ENCODE assay signal across 8 cellular contexts in the genomic region with DNA sequence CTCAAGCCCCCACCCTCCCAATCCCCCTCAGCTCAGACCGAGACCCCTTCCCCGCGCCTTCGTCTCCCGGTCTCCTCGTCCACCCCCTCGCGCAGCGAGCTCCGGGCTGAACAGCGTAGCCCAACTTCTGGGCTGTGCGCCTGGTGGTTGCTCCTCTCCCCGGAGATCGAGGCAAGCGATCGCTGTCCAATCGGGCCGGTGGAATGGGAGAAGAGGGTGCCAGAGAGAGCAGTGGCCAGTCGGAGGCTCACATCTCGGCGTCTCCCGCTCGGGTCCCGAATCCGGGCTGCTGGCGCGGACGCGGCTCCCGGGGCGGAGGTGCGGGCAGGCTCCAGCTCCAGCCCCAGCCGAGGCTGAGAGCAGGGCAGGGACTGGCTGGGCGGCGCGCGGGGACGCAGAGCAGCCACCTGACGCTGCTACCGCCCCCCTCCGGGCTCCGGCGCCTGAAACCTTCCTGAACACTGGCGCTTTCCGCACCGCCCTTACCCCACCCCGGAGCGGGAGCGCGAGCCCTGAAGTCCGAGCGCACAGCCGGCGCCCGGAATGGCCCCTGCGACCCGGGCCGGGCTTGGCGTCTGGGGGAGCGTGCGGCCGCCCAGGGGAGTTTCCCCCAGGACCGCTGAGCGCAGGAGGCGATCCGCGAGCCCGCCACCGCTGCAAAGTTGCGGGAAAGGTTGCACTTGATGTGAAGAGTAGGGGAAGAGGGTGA. TPM values are rescaled to one million over a fixed set of nuclear protein-coding genes. Genes with fewer than 3 reads are reported as not detected.
A peak's percentile ranks its signal among the peaks of the same experiment; 100 is the strongest.
DNase-seq lines count a peak whose midpoint lies in the region; ATAC-seq and TF ChIP-seq lines count a peak whose summit lies in the region.

No MANE protein-coding gene starts in this region.

- H3K79me1 ChIP-seq in mesenchymal stem cell (replicated peaks; ENCODE audit: low read length, poor library complexity, severe bottlenecking) = no peaks in the 10 kb centered on the region

- H3K27me3 ChIP-seq in mesenchymal stem cell (ENCODE audit: control insufficient read depth in 1 of 2, insufficient read depth in 1 of 2, low read length in 2 of 2) = peaks cover 51 to 58% of the 10 kb centered on the region in 2 experiments

- peak overlapping the region in 1 of 2 experiments; percentile 83 for H3K23ac ChIP-seq in mesenchymal stem cell (ENCODE audit: low read length in 2 of 2)

- peaks cover 12% of the 10 kb centered on the region for H3K4me1 ChIP-seq in mesenchymal stem cell (ENCODE audit: control insufficient read depth, insufficient read depth, low read depth, low read length)

- peak overlapping the region; percentile 61 for H2AFZ ChIP-seq in mesenchymal stem cell (ENCODE audit: low read depth, low read length)

- H3K18ac ChIP-seq in mesenchymal stem cell (ENCODE audit: low read depth in 1 of 2, low read length in 2 of 2) = no peak overlapping the region

- no peak overlapping the region for H3K9ac ChIP-seq in mesenchymal stem cell (ENCODE audit: low read length)

- no peak overlapping the region for H2BK5ac ChIP-seq in mesenchymal stem cell (ENCODE audit: low read depth, low read length, poor library complexity, severe bottlenecking)

- H3K27ac ChIP-seq in mesenchymal stem cell (ENCODE audit: low read length, poor library complexity, severe bottlenecking) = no peak overlapping the region

- under 1% methylated on average over 46 of the region's 70 CpGs for WGBS in mesenchymal stem cell

- TF ChIP-seq POLR2A in GM18505 (IDR thresholded peaks at IDR 0.05; ENCODE audit: borderline replicate concordance, extremely low read depth, insufficient read depth, insufficient read length) = no peak

- no peak overlapping the region for H2BK12ac ChIP-seq in mesenchymal stem cell (ENCODE audit: low read length in 2 of 2)

- H3K14ac ChIP-seq in mesenchymal stem cell (ENCODE audit: low read length in 2 of 2) = no peak overlapping the region

- H3K4ac ChIP-seq in mesenchymal stem cell (ENCODE audit: low read depth in 1 of 2, low read length in 2 of 2) = no peak overlapping the region

- H3K4me2 ChIP-seq in mesenchymal stem cell (ENCODE audit: low read length, poor library complexity, severe bottlenecking) = peak overlapping the region; percentile 86

- peak; percentile 70 to 78 for DNase-seq in NCI-H1930 (lab: John Stamatoyannopoulos, UW)
- DNase-seq in cardiac fibroblast (ENCODE audit: low read depth in 2 of 2) = peak; percentile 14 to 35
- DNase-seq in mesenchymal stem cell = peak; percentile 33
- no peak for DNase-seq in effector CD4-positive, alpha-beta T cell

- H4K91ac ChIP-seq in mesenchymal stem cell (ENCODE audit: low read length) = no peak overlapping the region

- no peak overlapping the region for H4K8ac ChIP-seq in mesenchymal stem cell (ENCODE audit: low read length)

- no peaks in the 10 kb centered on the region for H3K9me3 ChIP-seq in mesenchymal stem cell (ENCODE audit: control insufficient read depth, low read length)

- no peak overlapping the region for H2BK120ac ChIP-seq in mesenchymal stem cell (ENCODE audit: low read depth, low read length)

- H3K4me3 ChIP-seq in cardiac fibroblast (replicated peaks in 1 of 2; ENCODE audit: low read depth in 2 of 2, low read length in 2 of 2) = peak overlapping the region; percentile 6 to 46
- H3K4me3 ChIP-seq in mesenchymal stem cell (ENCODE audit: insufficient read depth in 1 of 2, low read depth in 1 of 2, low read length in 2 of 2) = peak overlapping the region; percentile 44 to 70

- H2AK5ac ChIP-seq in mesenchymal stem cell (ENCODE audit: low read length, severe bottlenecking) = no peak overlapping the region

- ATAC-seq in GM18505 (IDR thresholded peaks at IDR 0.05; ENCODE audit: unreplicated experiment) (peak; percentile 28), GM19395 (IDR thresholded peaks at IDR 0.05; ENCODE audit: unreplicated experiment) (no peak), GM21423 (IDR thresholded peaks at IDR 0.05; ENCODE audit: unreplicated experiment) (no peak), HG03095 (IDR thresholded peaks at IDR 0.05; ENCODE audit: unreplicated experiment) (no peak)

- H2BK15ac ChIP-seq in mesenchymal stem cell (ENCODE audit: low read depth, poor library complexity, severe bottlenecking) = no peak overlapping the region

- no peaks in the 10 kb centered on the region for H3K36me3 ChIP-seq in mesenchymal stem cell (ENCODE audit: control insufficient read depth in 1 of 2, insufficient read depth in 2 of 2, low read depth in 1 of 2, low read length in 2 of 2)

- no peak for TF ChIP-seq CTCF in cardiac fibroblast (IDR thresholded peaks at IDR 0.05; ENCODE audit: low read depth, low read length)

RNA-seq across cellular contexts. Expression of gene KCNH5, which starts 0.5 kb away (rescaled TPM):
- polyA plus RNA-seq in mesenchymal stem cell (2013, experiment 1 of 2) = not detected
- polyA plus RNA-seq in mesenchymal stem cell (2013, experiment 2 of 2) = 0.01 TPM
